ENCODE assay signal across 16 cellular contexts in genomic region chr12:52487744-52488443, GRCh38. TPM values are rescaled to one million over a fixed set of nuclear protein-coding genes. Genes with fewer than 3 reads are reported as not detected.
"Had no signal": no experiment of that assay in that cellular context is flagged by ENCODE, and none has a peak within 500 bp of the region (broad histone marks: within the 10 kb centered on the region; RNA-seq: fewer than 3 reads in every experiment).

No MANE protein-coding gene starts in this region.

RNA-seq across cellular contexts. Expression of gene KRT6A, which starts 5.2 kb away (rescaled TPM):
- total RNA-seq: naive thymus-derived CD8-positive, alpha-beta T cell; natural killer cell treated with Interleukin-12 subunit alpha and Interleukin-12 subunit beta and Interleukin-15 and Interleukin-18, amount 100 ng/mL, for 72 hours; neural crest cell; osteocyte; posterior vena cava; sciatic nerve; spleen; transverse colon; urinary bladder had no signal
- polyA plus RNA-seq: naive thymus-derived CD8-positive, alpha-beta T cell had no signal

RNA-seq across cellular contexts. Expression of gene KRT6C, which starts 14.3 kb away (rescaled TPM):
- total RNA-seq: naive thymus-derived CD8-positive, alpha-beta T cell; natural killer cell treated with Interleukin-12 subunit alpha and Interleukin-12 subunit beta and Interleukin-15 and Interleukin-18, amount 100 ng/mL, for 72 hours; neural crest cell; omental fat pad; osteocyte; pancreas; posterior vena cava; prostate gland; pulmonary artery endothelial cell; right atrium auricular region; sciatic nerve; spleen; upper lobe of right lung; urinary bladder had no signal
- polyA plus RNA-seq: naive thymus-derived CD8-positive, alpha-beta T cell; pancreas; urinary bladder had no signal

RNA-seq across cellular contexts. Expression of gene KRT5, which starts 32.3 kb away (rescaled TPM):
- total RNA-seq: naive thymus-derived CD8-positive, alpha-beta T cell; natural killer cell treated with Interleukin-12 subunit alpha and Interleukin-12 subunit beta and Interleukin-15 and Interleukin-18, amount 100 ng/mL, for 72 hours; neural crest cell; osteocyte; posterior vena cava; transverse colon had no signal
- polyA plus RNA-seq: naive thymus-derived CD8-positive, alpha-beta T cell had no signal

RNA-seq across cellular contexts. Expression of gene KRT6B, which starts 35.9 kb away (rescaled TPM):
- total RNA-seq: naive thymus-derived CD8-positive, alpha-beta T cell; natural killer cell treated with Interleukin-12 subunit alpha and Interleukin-12 subunit beta and Interleukin-15 and Interleukin-18, amount 100 ng/mL, for 72 hours; neural crest cell; osteocyte; posterior vena cava; right atrium auricular region; sciatic nerve; spleen; transverse colon; upper lobe of right lung; urinary bladder had no signal
- polyA plus RNA-seq: naive thymus-derived CD8-positive, alpha-beta T cell; urinary bladder had no signal

RNA-seq across cellular contexts. Expression of gene KRT75, which starts 53.7 kb away (rescaled TPM):
- total RNA-seq: naive thymus-derived CD8-positive, alpha-beta T cell; natural killer cell treated with Interleukin-12 subunit alpha and Interleukin-12 subunit beta and Interleukin-15 and Interleukin-18, amount 100 ng/mL, for 72 hours; neural crest cell; omental fat pad; osteocyte; pancreas; posterior vena cava; prostate gland; pulmonary artery endothelial cell; right atrium auricular region; sciatic nerve; spleen; transverse colon; upper lobe of right lung; urinary bladder; vagina had no signal
- polyA plus RNA-seq: naive thymus-derived CD8-positive, alpha-beta T cell; pancreas; spleen; urinary bladder had no signal
